In genomic region chr16:27291722-27292240, GRCh38 we compare ENCODE assay signal across 1 cellular context.
TF ChIP-seq lines count a peak whose summit lies in the region.

No MANE protein-coding gene starts in this region.

TF ChIP-seq in SK-N-SH, 30 proteins besides CTCF, POLR2A, EP300 and RAD21 (continued from another document):
- TF ChIP-seq TEAD4 (IDR thresholded peaks at IDR 0.05; ENCODE audit: borderline replicate concordance, insufficient read depth) (no peak), MEF2A (IDR thresholded peaks at IDR 0.05; ENCODE audit: borderline replicate concordance, low read depth) (no peak), USF2 (IDR thresholded peaks at IDR 0.05; ENCODE audit: borderline replicate concordance, low read depth, low read length) (no peak), CHD2 (IDR thresholded peaks at IDR 0.05; ENCODE audit: low read length, partially characterized antibody) (no peak), ZBTB33 (IDR thresholded peaks at IDR 0.05; ENCODE audit: borderline replicate concordance, low read depth) (no peak), NRF1 (IDR thresholded peaks at IDR 0.05; ENCODE audit: low read depth, low read length) (no peak), SIN3A (IDR thresholded peaks at IDR 0.05; ENCODE audit: borderline replicate concordance, low read depth, low read length) (no peak), SMC3 (IDR thresholded peaks at IDR 0.05; ENCODE audit: low read depth, low read length) (no peak), POLR2AphosphoS5 (IDR thresholded peaks at IDR 0.05; ENCODE audit: low read depth, low read length) (no peak), RXRA (IDR thresholded peaks at IDR 0.05; ENCODE audit: borderline replicate concordance, low read depth) (no peak), FOXM1 (IDR thresholded peaks at IDR 0.05; ENCODE audit: low read depth) (no peak), REST (IDR thresholded peaks at IDR 0.05; ENCODE audit: low read depth, low read length) (no peak), GATA2 (CRISPR knock-in tag; IDR thresholded peaks at IDR 0.05) (no peak), TCF12 (IDR thresholded peaks at IDR 0.05) (no peak)
